Comparison of ENCODE assay signal across 1 cellular context in the genomic region with DNA sequence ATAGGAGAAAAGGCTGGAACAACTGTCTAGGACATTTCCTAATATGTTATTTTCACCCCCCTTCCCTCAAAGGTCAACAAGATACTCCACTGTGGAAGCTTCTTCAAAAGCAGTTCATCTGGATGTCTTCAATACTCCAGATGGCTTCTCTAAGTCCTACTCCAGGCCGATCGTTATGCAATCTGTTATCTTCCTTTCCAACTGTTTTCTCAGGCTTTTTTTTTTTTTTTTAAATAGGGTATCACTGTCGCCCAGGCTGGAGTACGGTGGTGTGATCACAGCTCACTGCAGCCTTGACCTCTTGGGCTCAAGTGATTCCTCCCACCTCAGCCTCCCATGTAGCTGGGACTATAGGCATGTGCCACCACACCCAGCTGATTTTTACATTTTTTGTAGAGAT.
A peak's percentile ranks its signal among the peaks of the same experiment; 100 is the strongest.
TF ChIP-seq lines count a peak whose summit lies in the region.

No MANE protein-coding gene starts in this region.

TF ChIP-seq in K562, 482 proteins besides CTCF, POLR2A, EP300 and RAD21 (continued from another document and continues in another):
- no peak for TF ChIP-seq ZNF407 (IDR thresholded peaks at IDR 0.05; ENCODE audit: low read depth)
- no peak for TF ChIP-seq PHTF2 (CRISPR knock-in tag; IDR thresholded peaks at IDR 0.05)
- TF ChIP-seq ZBTB2 (IDR thresholded peaks at IDR 0.05), result 0 out of 2 replicates have a peak, but pooled peaks have one; percentile 19
- TF ChIP-seq NCOR1 (IDR thresholded peaks at IDR 0.05), result peak; percentile 94
- no peak for TF ChIP-seq RBM39 (optimal IDR thresholded peaks at IDR 0.05; ENCODE audit: low read depth, low read length)
- peak; percentile 87 for TF ChIP-seq PML (IDR thresholded peaks at IDR 0.05; ENCODE audit: low read length)
- TF ChIP-seq ZNF41 (CRISPR knock-in tag; conservative IDR thresholded peaks at IDR 0.05), result no peak
- no peak for TF ChIP-seq KAT2B (IDR thresholded peaks at IDR 0.05; ENCODE audit: low read depth, low read length)
- no peak for TF ChIP-seq NR3C1 (CRISPR knock-in tag; IDR thresholded peaks at IDR 0.05)
- TF ChIP-seq CTBP1 (IDR thresholded peaks at IDR 0.05; ENCODE audit: borderline replicate concordance), result peak; percentile 55
- TF ChIP-seq ZBTB8A (IDR thresholded peaks at IDR 0.05; ENCODE audit: partially characterized antibody), result no peak
- TF ChIP-seq, protein P1, sequence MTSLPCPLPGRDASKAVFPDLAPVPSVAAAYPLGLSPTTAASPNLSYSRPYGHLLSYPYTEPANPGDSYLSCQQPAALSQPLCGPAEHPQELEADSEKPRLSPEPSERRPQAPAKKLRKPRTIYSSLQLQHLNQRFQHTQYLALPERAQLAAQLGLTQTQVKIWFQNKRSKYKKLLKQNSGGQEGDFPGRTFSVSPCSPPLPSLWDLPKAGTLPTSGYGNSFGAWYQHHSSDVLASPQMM (CRISPR knock-in tag; IDR thresholded peaks at IDR 0.05), result no peak
- no peak for TF ChIP-seq CREBBP (IDR thresholded peaks at IDR 0.05; ENCODE audit: low read depth, low read length)
- no peak for TF ChIP-seq IFI16 (CRISPR knock-in tag; IDR thresholded peaks at IDR 0.05)
- no peak for TF ChIP-seq MAX (CRISPR knock-in tag; IDR thresholded peaks at IDR 0.05)
- TF ChIP-seq EHMT2 (IDR thresholded peaks at IDR 0.05), result 0 out of 2 replicates have a peak, but pooled peaks have one; percentile 41
- no peak for TF ChIP-seq LCOR (CRISPR knock-in tag; IDR thresholded peaks at IDR 0.05)
- no peak for TF ChIP-seq TARDBP (IDR thresholded peaks at IDR 0.05)
- peak; percentile 79 for TF ChIP-seq BCOR (IDR thresholded peaks at IDR 0.05)
- TF ChIP-seq CEBPG (CRISPR knock-in tag; IDR thresholded peaks at IDR 0.05), result peak; percentile 74
- TF ChIP-seq CEBPG (tag; conservative IDR thresholded peaks at IDR 0.05 in 1 of 2, IDR thresholded peaks at IDR 0.05 in 1 of 2), result peak; percentile 81 to 86
- TF ChIP-seq REST (CRISPR knock-in tag; IDR thresholded peaks at IDR 0.05; ENCODE audit: low read depth), result no peak
- no peak for TF ChIP-seq TSHZ1 (CRISPR knock-in tag; IDR thresholded peaks at IDR 0.05)
- peak; percentile 51; the same call in 1 of the 2 replicates for TF ChIP-seq MYNN (IDR thresholded peaks at IDR 0.05)
- no peak for TF ChIP-seq MYNN (CRISPR knock-in tag; IDR thresholded peaks at IDR 0.05)
- no peak for TF ChIP-seq PTTG1 (tag; IDR thresholded peaks at IDR 0.05; ENCODE audit: low read depth)
- peak; percentile 81 for TF ChIP-seq ZKSCAN8 (CRISPR knock-in tag; IDR thresholded peaks at IDR 0.05)
- TF ChIP-seq HEY1 (CRISPR knock-in tag; IDR thresholded peaks at IDR 0.05; ENCODE audit: borderline replicate concordance), result no peak
- TF ChIP-seq ZNF175 (CRISPR knock-in tag; IDR thresholded peaks at IDR 0.05; ENCODE audit: low read depth), result peak; percentile 48; the same call in 1 of the 2 replicates
- peak; percentile 74 for TF ChIP-seq TFAP4 (CRISPR knock-in tag; IDR thresholded peaks at IDR 0.05; ENCODE audit: borderline replicate concordance)
- peak; percentile 92 for TF ChIP-seq TEAD4 (IDR thresholded peaks at IDR 0.05; ENCODE audit: low read length)
- TF ChIP-seq TEAD4 (CRISPR knock-in tag; IDR thresholded peaks at IDR 0.05; ENCODE audit: borderline replicate concordance), result no peak
- no peak for TF ChIP-seq ARID2 (IDR thresholded peaks at IDR 0.05)
- no peak for TF ChIP-seq RFX7 (CRISPR knock-in tag; IDR thresholded peaks at IDR 0.05)
- TF ChIP-seq GTF2A2 (tag; IDR thresholded peaks at IDR 0.05), result no peak
- no peak for TF ChIP-seq MNT (conservative IDR thresholded peaks at IDR 0.05)
- peak; percentile 91 for TF ChIP-seq HDAC2 (IDR thresholded peaks at IDR 0.05)
- TF ChIP-seq KDM4B (IDR thresholded peaks at IDR 0.05; ENCODE audit: borderline replicate concordance in 2 of 2, low read depth in 1 of 2), result no peak
- TF ChIP-seq PHF20 (IDR thresholded peaks at IDR 0.05; ENCODE audit: partially characterized antibody), result no peak
- peak; percentile 65 to 88; a peak in 2 of 4 replicates for TF ChIP-seq TBL1XR1 (IDR thresholded peaks at IDR 0.05; ENCODE audit: low read length in 2 of 2)
